9 cellular contexts compared by ENCODE assay signal in the genomic region with DNA sequence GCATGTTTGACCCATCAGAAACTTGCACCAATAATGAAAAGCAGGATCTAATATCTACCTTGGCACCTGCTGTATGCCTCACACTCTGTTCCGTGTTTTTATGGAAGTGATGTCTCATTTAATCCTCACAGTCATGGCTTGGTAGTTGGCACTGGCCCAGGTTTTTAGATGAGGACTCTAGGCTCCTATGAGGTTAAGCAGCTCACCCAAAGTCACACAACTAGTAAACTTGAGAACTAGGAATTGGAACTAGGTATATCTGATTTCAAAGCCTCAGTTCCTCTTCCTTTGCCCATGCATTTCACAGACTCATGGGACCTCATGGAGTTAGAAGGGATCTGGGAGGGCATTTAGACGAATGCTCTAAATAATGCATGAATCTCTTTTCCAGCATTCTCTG. TPM values are rescaled to one million over a fixed set of nuclear protein-coding genes. Genes with fewer than 3 reads are reported as not detected.
DNase-seq lines count a peak whose midpoint lies in the region; ATAC-seq and TF ChIP-seq lines count a peak whose summit lies in the region.
"Had no signal": no experiment of that assay in that cellular context is flagged by ENCODE, and none has a peak within 500 bp of the region (broad histone marks: within the 10 kb centered on the region; RNA-seq: fewer than 3 reads in every experiment).

No MANE protein-coding gene starts in this region.

- H3K9me3 ChIP-seq in right lobe of liver = no peaks in the 10 kb centered on the region
- no peaks in the 10 kb centered on the region for H3K9me3 ChIP-seq in uterus

- peaks cover 0 to 6% of the 10 kb centered on the region in 2 donors for H3K27me3 Mint-ChIP-seq in natural killer cell treated with Interleukin-12 subunit alpha and Interleukin-12 subunit beta and Interleukin-15 and Interleukin-18, amount 100 ng/mL, for 72 hours
- H3K27me3 Mint-ChIP-seq in natural killer cell (ENCODE audit: low read depth in 2 of 2) = peaks cover 2 to 19% of the 10 kb centered on the region in 2 donors
- H3K27me3 Mint-ChIP-seq in activated T-helper 2 cell treated with anti-CD3 and anti-CD28 coated beads, Interferon-gamma antibody, Interleukin-2, Interleukin-4, amounts not matched to agents 10 μg/mL and 5 μg/mL and 100 μg/mL, durations not matched to agents 14 hours and 24 hours and 36 hours (ENCODE audit: low read depth) = no peaks in the 10 kb centered on the region

- H3K4me1 Mint-ChIP-seq in natural killer cell treated with Interleukin-12 subunit alpha and Interleukin-12 subunit beta and Interleukin-15 and Interleukin-18, amount 100 ng/mL, for 72 hours (ENCODE audit: low read depth in 2 of 2) = peaks cover 54 to 57% of the 10 kb centered on the region in 2 donors
- peaks cover 6 to 9% of the 10 kb centered on the region in 2 donors for H3K4me1 Mint-ChIP-seq in natural killer cell
- peaks cover 82% of the 10 kb centered on the region for H3K4me1 Mint-ChIP-seq in activated T-helper 2 cell treated with anti-CD3 and anti-CD28 coated beads, Interferon-gamma antibody, Interleukin-2, Interleukin-4, amounts not matched to agents 10 μg/mL and 5 μg/mL and 100 μg/mL, durations not matched to agents 14 hours and 24 hours and 36 hours (ENCODE audit: low read depth)

- peaks cover 0 to 44% (median 9%) of the 10 kb centered on the region in 4 donors for H3K4me1 ChIP-seq in right lobe of liver
- H3K4me1 ChIP-seq in uterus = peaks cover 0 to 7% of the 10 kb centered on the region in 2 donors

- H3K4me3 ChIP-seq in right lobe of liver = no peak overlapping the region
- H3K4me3 ChIP-seq in uterus = no peak overlapping the region
- H3K4me3 ChIP-seq: neural progenitor cell had no signal

- WGBS in right lobe of liver (ENCODE audit: insufficient coverage, low coverage, low lambda C conversion rate, missing lambda C conversion rate) = 45% methylated on average over 2 of the region's 2 CpGs

- no peak for TF ChIP-seq POLR2A in right lobe of liver (IDR thresholded peaks at IDR 0.05)
- TF ChIP-seq POLR2A in uterus (IDR thresholded peaks at IDR 0.05) = no peak

- no peak for ATAC-seq in natural killer cell treated with Interleukin-12 subunit alpha and Interleukin-12 subunit beta and Interleukin-15 and Interleukin-18, amount 100 ng/mL, for 72 hours
- ATAC-seq in natural killer cell = no peak
- no peak for ATAC-seq in right lobe of liver
- no peak for ATAC-seq in GM19395 (IDR thresholded peaks at IDR 0.05; ENCODE audit: unreplicated experiment)

- DNase-seq in natural killer cell treated with Interleukin-12 subunit alpha and Interleukin-12 subunit beta and Interleukin-15 and Interleukin-18, amount 100 ng/mL, for 72 hours (ENCODE audit: low spot score) = no peak
- DNase-seq in natural killer cell = no peak
- no peak for DNase-seq in activated T-helper 2 cell treated with anti-CD3 and anti-CD28 coated beads, Interferon-gamma antibody, Interleukin-2, Interleukin-4, amounts not matched to agents 10 μg/mL and 5 μg/mL and 100 μg/mL, durations not matched to agents 14 hours and 24 hours and 36 hours (ENCODE audit: low spot score)
- no peak for DNase-seq in right lobe of liver
- DNase-seq in uterus = peak in 1 of 2 donors; percentile 54
- DNase-seq in NCI-H1105 (lab: John Stamatoyannopoulos, UW) = no peak
- DNase-seq in 8988T = no peak

- intact Hi-C loops in natural killer cell (cut with micrococcal nuclease) = no loop called here
- intact Hi-C loops in activated T-helper 2 cell treated with anti-CD3 and anti-CD28 coated beads, Interferon-gamma antibody, Interleukin-2, Interleukin-4, amounts not matched to agents 10 μg/mL and 5 μg/mL and 100 μg/mL, durations not matched to agents 14 hours and 24 hours and 36 hours (cut with micrococcal nuclease) = loop anchor here (1.0 to 2.0 kb wide), 2 partner anchors 231 to 275 kb away; no protein-coding TSS in a partner anchor
- intact Hi-C loops in right lobe of liver (cut with DNase I) = no loop called here
- intact Hi-C loops in uterus (cut with DNase I; ENCODE audit: low total_unique reads) = loop anchor here (10.0 kb wide), 2 partner anchors 105 to 385 kb away; no protein-coding TSS in a partner anchor

- no peak for TF ChIP-seq CTCF in natural killer cell (IDR thresholded peaks at IDR 0.05)
- no peak for TF ChIP-seq CTCF in right lobe of liver (IDR thresholded peaks at IDR 0.05)
- no peak for TF ChIP-seq CTCF in uterus (IDR thresholded peaks at IDR 0.05)

- H3K9me3 Mint-ChIP-seq in natural killer cell treated with Interleukin-12 subunit alpha and Interleukin-12 subunit beta and Interleukin-15 and Interleukin-18, amount 100 ng/mL, for 72 hours = no peaks in the 10 kb centered on the region
- H3K9me3 Mint-ChIP-seq in natural killer cell = no peaks in the 10 kb centered on the region
- H3K9me3 Mint-ChIP-seq in activated T-helper 2 cell treated with anti-CD3 and anti-CD28 coated beads, Interferon-gamma antibody, Interleukin-2, Interleukin-4, amounts not matched to agents 10 μg/mL and 5 μg/mL and 100 μg/mL, durations not matched to agents 14 hours and 24 hours and 36 hours = peaks cover 30% of the 10 kb centered on the region
- H3K9me3 Mint-ChIP-seq: neural progenitor cell had no signal

- H3K27ac ChIP-seq in right lobe of liver (peak overlapping the region; percentile 78 to 95 (median 91)), uterus (peak overlapping the region; percentile 87 to 89)
- H3K27ac ChIP-seq: neural progenitor cell had no signal

- no peaks in the 10 kb centered on the region for H3K36me3 Mint-ChIP-seq in natural killer cell treated with Interleukin-12 subunit alpha and Interleukin-12 subunit beta and Interleukin-15 and Interleukin-18, amount 100 ng/mL, for 72 hours
- H3K36me3 Mint-ChIP-seq in natural killer cell = no peaks in the 10 kb centered on the region
- peaks cover 38% of the 10 kb centered on the region for H3K36me3 Mint-ChIP-seq in activated T-helper 2 cell treated with anti-CD3 and anti-CD28 coated beads, Interferon-gamma antibody, Interleukin-2, Interleukin-4, amounts not matched to agents 10 μg/mL and 5 μg/mL and 100 μg/mL, durations not matched to agents 14 hours and 24 hours and 36 hours (ENCODE audit: low read depth)
- H3K36me3 Mint-ChIP-seq: neural progenitor cell had no signal

- peak overlapping the region; percentile 63 to 90 for H3K27ac Mint-ChIP-seq in natural killer cell treated with Interleukin-12 subunit alpha and Interleukin-12 subunit beta and Interleukin-15 and Interleukin-18, amount 100 ng/mL, for 72 hours
- H3K27ac Mint-ChIP-seq in natural killer cell = no peak overlapping the region
- peak overlapping the region; percentile 88 for H3K27ac Mint-ChIP-seq in activated T-helper 2 cell treated with anti-CD3 and anti-CD28 coated beads, Interferon-gamma antibody, Interleukin-2, Interleukin-4, amounts not matched to agents 10 μg/mL and 5 μg/mL and 100 μg/mL, durations not matched to agents 14 hours and 24 hours and 36 hours

- no peaks in the 10 kb centered on the region for H3K36me3 ChIP-seq in right lobe of liver
- no peaks in the 10 kb centered on the region for H3K36me3 ChIP-seq in uterus
- H3K36me3 ChIP-seq: neural progenitor cell had no signal

- peak overlapping the region; percentile 57 for H3K4me3 Mint-ChIP-seq in natural killer cell treated with Interleukin-12 subunit alpha and Interleukin-12 subunit beta and Interleukin-15 and Interleukin-18, amount 100 ng/mL, for 72 hours
- no peak overlapping the region for H3K4me3 Mint-ChIP-seq in natural killer cell
- no peak overlapping the region for H3K4me3 Mint-ChIP-seq in activated T-helper 2 cell treated with anti-CD3 and anti-CD28 coated beads, Interferon-gamma antibody, Interleukin-2, Interleukin-4, amounts not matched to agents 10 μg/mL and 5 μg/mL and 100 μg/mL, durations not matched to agents 14 hours and 24 hours and 36 hours (ENCODE audit: low read depth)
- H3K4me3 Mint-ChIP-seq: neural progenitor cell had no signal

- H3K27me3 ChIP-seq in right lobe of liver (no peaks in the 10 kb centered on the region), uterus (no peaks in the 10 kb centered on the region)
- H3K27me3 ChIP-seq: neural progenitor cell had no signal

RNA-seq across cellular contexts. Expression of a gene that starts 21.3 kb away (rescaled TPM):
- 10 to 100 TPM; 25.3 to 51.4 TPM for total RNA-seq in natural killer cell treated with Interleukin-12 subunit alpha and Interleukin-12 subunit beta and Interleukin-15 and Interleukin-18, amount 100 ng/mL, for 72 hours
- total RNA-seq in natural killer cell (10 to 100 TPM; 29.0 to 37.5 (median 32.2) TPM), right lobe of liver (10 to 100 TPM in 2 of 6 experiments, 1 to 10 TPM in 4; 7.2 to 16.7 (median 8.0) TPM), uterus (10 to 100 TPM in 3 of 4 donors, under 1 TPM in 1; 0.88 to 79.8 (median 21.2) TPM)
- 79.7 and 87.5 TPM in 2 replicates for total RNA-seq in activated T-helper 2 cell treated with anti-CD3 and anti-CD28 coated beads, Interferon-gamma antibody, Interleukin-2, Interleukin-4, amounts not matched to agents 10 μg/mL and 5 μg/mL and 100 μg/mL, durations not matched to agents 14 hours and 24 hours and 36 hours

Comparison
In these comparisons a context has a peak if more than half of its experiments do, and no peak if none do; other contexts are left out.
1. H3K27ac Mint-ChIP-seq: peak in natural killer cell treated with Interleukin-12 subunit alpha and Interleukin-12 subunit beta and Interleukin-15 and Interleukin-18, amount 100 ng/mL, for 72 hours (2 of 2) and activated T-helper 2 cell treated with anti-CD3 and anti-CD28 coated beads, Interferon-gamma antibody, Interleukin-2, Interleukin-4, amounts not matched to agents 10 μg/mL and 5 μg/mL and 100 μg/mL, durations not matched to agents 14 hours and 24 hours and 36 hours (single experiment); none in natural killer cell (0 of 2).
2. intact Hi-C loops: an anchor here in activated T-helper 2 cell treated with anti-CD3 and anti-CD28 coated beads, Interferon-gamma antibody, Interleukin-2, Interleukin-4, amounts not matched to agents 10 μg/mL and 5 μg/mL and 100 μg/mL, durations not matched to agents 14 hours and 24 hours and 36 hours (1.0 to 2.0 kb wide) and uterus (10.0 kb wide); none called in natural killer cell and right lobe of liver.